30 cellular contexts compared by ENCODE assay signal in genomic region chr6:10547809-10548208, GRCh38.
"Had no signal": no experiment of that assay in that cellular context is flagged by ENCODE, and none has a peak within 500 bp of the region (broad histone marks: within the 10 kb centered on the region; RNA-seq: fewer than 3 reads in every experiment).

No MANE protein-coding gene starts in this region.

- H3K27ac Mint-ChIP-seq: activated B cell treated with CpG ODN at 0.5 μM for 24 hours; activated CD4-positive, alpha-beta memory T cell treated with anti-CD3 and anti-CD28 coated beads for 36 hours; activated naive CD4-positive, alpha-beta T cell treated with anti-CD3 and anti-CD28 coated beads, Interleukin-2, amount 10 ng/mL, durations not matched to agents 7 days and 5 days; activated naive CD8-positive, alpha-beta T cell; activated naive CD8-positive, alpha-beta T cell treated with anti-CD3 and anti-CD28 coated beads, Interleukin-2, amount 50 U/mL, for 24 hours; activated T-helper 1 cell treated with anti-CD3 and anti-CD28 coated beads, Interleukin-12 subunit alpha, Interleukin-12 subunit beta, Interleukin-2, Interleukin-4 antibody, amounts not matched to agents 30 ng/mL and 10 ng/mL and 1 ng/mL, durations not matched to agents 14 hours and 24 hours and 36 hours had no signal

- H3K4me3 Mint-ChIP-seq: activated B cell treated with CpG ODN at 0.5 μM for 24 hours; activated CD4-positive, alpha-beta memory T cell treated with anti-CD3 and anti-CD28 coated beads for 36 hours; activated naive CD4-positive, alpha-beta T cell treated with anti-CD3 and anti-CD28 coated beads, Interleukin-2, amount 10 ng/mL, durations not matched to agents 7 days and 5 days; activated naive CD8-positive, alpha-beta T cell; activated naive CD8-positive, alpha-beta T cell treated with anti-CD3 and anti-CD28 coated beads, Interleukin-2, amount 50 U/mL, for 24 hours; activated T-cell treated with anti-CD3 and anti-CD28 coated beads, Interleukin-2, amount 50 U/mL, for 4 hours; activated T-helper 1 cell treated with anti-CD3 and anti-CD28 coated beads, Interleukin-12 subunit alpha, Interleukin-12 subunit beta, Interleukin-2, Interleukin-4 antibody, amounts not matched to agents 30 ng/mL and 10 ng/mL and 1 ng/mL, durations not matched to agents 14 hours and 24 hours and 36 hours had no signal

- H3K27me3 Mint-ChIP-seq: activated B cell treated with CpG ODN at 0.5 μM for 24 hours; activated CD4-positive, alpha-beta memory T cell treated with anti-CD3 and anti-CD28 coated beads for 36 hours; activated naive CD4-positive, alpha-beta T cell treated with anti-CD3 and anti-CD28 coated beads, Interleukin-2, amount 10 ng/mL, durations not matched to agents 7 days and 5 days; activated naive CD8-positive, alpha-beta T cell; activated naive CD8-positive, alpha-beta T cell treated with anti-CD3 and anti-CD28 coated beads, Interleukin-2, amount 50 U/mL, for 24 hours had no signal

- DNase-seq: activated B cell treated with CpG ODN at 0.5 μM for 24 hours; activated CD4-positive, alpha-beta memory T cell treated with anti-CD3 and anti-CD28 coated beads for 36 hours; activated CD4-positive, alpha-beta T cell treated with anti-CD3 and anti-CD28 coated beads for 4 hours; activated CD4-positive, alpha-beta T cell treated with anti-CD3 and anti-CD28 coated beads, Interleukin-2, amount 50 U/mL, for 1 hour; activated CD4-positive, CD25-positive, alpha-beta regulatory T cell treated with anti-CD3 and anti-CD28 coated beads, Interleukin-2, amount 50 U/mL, for 72 hours; activated CD8-positive, alpha-beta memory T cell treated with anti-CD3 and anti-CD28 coated beads, Interleukin-2, amount 50 U/mL, for 4 hours; activated naive CD4-positive, alpha-beta T cell treated with anti-CD3 and anti-CD28 coated beads, Interleukin-2, amount 10 ng/mL, durations not matched to agents 7 days and 5 days; activated naive CD8-positive, alpha-beta T cell treated with anti-CD3 and anti-CD28 coated beads, Interleukin-2, amount 50 U/mL, for 24 hours; activated T-cell treated with anti-CD3 and anti-CD28 coated beads for 4 hours; activated T-cell treated with anti-CD3 and anti-CD28 coated beads, Interleukin-2, amount 50 U/mL, for 4 hours; anterior cingulate cortex; KG1; MM.1S; MV-4-11; NCI-H1092; NCI-H1436 treated with DMSO at 0.1 percent for 48 hours; NCI-H1694 treated with DMSO at 0.1 percent for 48 hours; NCI-H2029; NCI-H345; NCI-H524 treated with DMSO at 0.1 percent for 48 hours; RPMI8226; SW 1271; T-helper 1 cell; T-helper 2 cell; T-helper 9 cell had no signal

- H3K36me3 ChIP-seq: cardiac muscle cell had no signal

- H3K27ac ChIP-seq: cardiac muscle cell, VCaP had no signal

- ATAC-seq: activated naive CD8-positive, alpha-beta T cell treated with anti-CD3 and anti-CD28 coated beads, Interleukin-2, amount 50 U/mL, for 24 hours; activated T-cell treated with anti-CD3 and anti-CD28 coated beads, Interleukin-2, amount 50 U/mL, for 4 hours; Panc1 had no signal

- H3K36me3 Mint-ChIP-seq: activated CD4-positive, alpha-beta memory T cell treated with anti-CD3 and anti-CD28 coated beads for 36 hours had no signal

- H3K9me3 Mint-ChIP-seq: activated B cell treated with CpG ODN at 0.5 μM for 24 hours; activated CD4-positive, alpha-beta memory T cell treated with anti-CD3 and anti-CD28 coated beads for 36 hours; activated naive CD4-positive, alpha-beta T cell treated with anti-CD3 and anti-CD28 coated beads, Interleukin-2, amount 10 ng/mL, durations not matched to agents 7 days and 5 days; activated naive CD8-positive, alpha-beta T cell treated with anti-CD3 and anti-CD28 coated beads, Interleukin-2, amount 50 U/mL, for 24 hours; activated T-cell treated with anti-CD3 and anti-CD28 coated beads, Interleukin-2, amount 50 U/mL, for 4 hours; activated T-helper 1 cell treated with anti-CD3 and anti-CD28 coated beads, Interleukin-12 subunit alpha, Interleukin-12 subunit beta, Interleukin-2, Interleukin-4 antibody, amounts not matched to agents 30 ng/mL and 10 ng/mL and 1 ng/mL, durations not matched to agents 14 hours and 24 hours and 36 hours had no signal

- H3K27me3 ChIP-seq: cardiac muscle cell had no signal

- H3K4me1 Mint-ChIP-seq: activated naive CD4-positive, alpha-beta T cell treated with anti-CD3 and anti-CD28 coated beads, Interleukin-2, amount 10 ng/mL, durations not matched to agents 7 days and 5 days had no signal

- H3K4me3 ChIP-seq: cardiac muscle cell had no signal
